Comparison of ENCODE assay signal across 14 cellular contexts in the genomic region with DNA sequence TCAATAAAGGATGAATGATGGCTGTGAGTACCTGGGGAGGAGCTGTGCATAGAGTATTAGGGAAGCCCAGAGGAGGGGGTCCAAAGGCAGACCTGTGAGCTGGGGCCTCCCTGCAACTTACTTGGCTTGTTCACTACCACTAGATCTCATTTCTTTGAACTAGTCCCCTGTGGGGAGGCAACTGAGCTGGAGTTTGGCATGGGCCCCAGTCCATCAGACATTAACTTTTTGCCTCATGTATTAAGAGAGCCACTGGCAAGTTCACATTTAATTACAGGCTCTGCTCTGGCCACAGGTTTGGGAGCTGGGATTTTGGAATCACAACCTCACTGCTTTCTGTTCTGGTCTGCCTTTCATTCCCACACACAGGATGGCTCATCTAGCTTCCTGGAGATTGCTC.
A peak's percentile ranks its signal among the peaks of the same experiment; 100 is the strongest.
DNase-seq lines count a peak whose midpoint lies in the region; ATAC-seq and TF ChIP-seq lines count a peak whose summit lies in the region.
"Had no signal": no experiment of that assay in that cellular context is flagged by ENCODE, and none has a peak within 500 bp of the region (broad histone marks: within the 10 kb centered on the region; RNA-seq: fewer than 3 reads in every experiment).

No MANE protein-coding gene starts in this region.

- H3K27me3 ChIP-seq in DND-41 (ENCODE audit: insufficient read depth, low read length, poor library complexity): no peaks in the 10 kb centered on the region
- no peaks in the 10 kb centered on the region for H3K27me3 ChIP-seq in kidney epithelial cell (ENCODE audit: control insufficient read depth, insufficient read depth, low read length)
- H3K27me3 ChIP-seq in smooth muscle cell (ENCODE audit: low read depth): no peaks in the 10 kb centered on the region

- H3K4me1 ChIP-seq in DND-41 (ENCODE audit: insufficient read depth, low read length) (peaks cover 52% of the 10 kb centered on the region), smooth muscle cell (ENCODE audit: low read depth) (peaks cover 3% of the 10 kb centered on the region)

- DNase-seq in DND-41 (peak; percentile 48), kidney epithelial cell (ENCODE audit: low read depth) (peak; percentile 18), smooth muscle cell (lab: John Stamatoyannopoulos, UW; ENCODE audit: unreplicated experiment) (no peak), COLO668 (lab: John Stamatoyannopoulos, UW; ENCODE audit: unreplicated experiment) (no peak)
- DNase-seq: activated CD8-positive, alpha-beta memory T cell treated with anti-CD3 and anti-CD28 coated beads for 24 hours; cortex of kidney; naive thymus-derived CD8-positive, alpha-beta T cell; NCI-H1105; stimulated activated CD4-positive, alpha-beta T cell treated with anti-CD3 and anti-CD28 coated beads, Interleukin-12 subunit alpha, Interleukin-12 subunit beta, amount 100 ng/mL, for 4 hours had no signal

- H3K27ac ChIP-seq in DND-41 (ENCODE audit: low read length): peak overlapping the region; percentile 87
- peak overlapping the region; percentile 71 for H3K27ac ChIP-seq in smooth muscle cell (ENCODE audit: low read depth)

- TF ChIP-seq CTCF in DND-41 (IDR thresholded peaks at IDR 0.05; ENCODE audit: borderline replicate concordance, extremely low read depth, low read length, poor library complexity, severe bottlenecking) (no peak), brain (conservative IDR thresholded peaks at IDR 0.05) (no peak), kidney epithelial cell (IDR thresholded peaks at IDR 0.05; ENCODE audit: insufficient read depth, low read length, poor library complexity, severe bottlenecking) (no peak), smooth muscle cell (IDR thresholded peaks at IDR 0.05; ENCODE audit: borderline replicate concordance, insufficient read depth, poor library complexity, severe bottlenecking) (no peak)

- H3K27me3 Mint-ChIP-seq in brain: no peaks in the 10 kb centered on the region

- H2AFZ ChIP-seq in DND-41 (ENCODE audit: low read depth, low read length) (no peak overlapping the region), smooth muscle cell (ENCODE audit: low read depth) (no peak overlapping the region)

- H3F3A ChIP-seq in smooth muscle cell (ENCODE audit: low read depth): peaks cover 5% of the 10 kb centered on the region

- H3K36me3 Mint-ChIP-seq in brain: peaks cover 80% of the 10 kb centered on the region
- H3K36me3 Mint-ChIP-seq: activated naive CD4-positive, alpha-beta T cell treated with anti-CD3 and anti-CD28 coated beads, Interleukin-2, amount 50 U/mL, for 24 hours had no signal

- H3K9ac ChIP-seq in DND-41 (ENCODE audit: low read depth, low read length) (peak overlapping the region; percentile 34), smooth muscle cell (ENCODE audit: low read depth) (no peak overlapping the region)

- peaks cover 10% of the 10 kb centered on the region for H3K9me3 ChIP-seq in DND-41 (ENCODE audit: insufficient read depth, low read length, severe bottlenecking)
- peaks cover 14% of the 10 kb centered on the region for H3K9me3 ChIP-seq in smooth muscle cell (replicated peaks; ENCODE audit: low read depth)

- H3K27ac Mint-ChIP-seq in brain: peak overlapping the region in 4 of 5 experiments; percentile 48 to 84 (median 68)
- H3K27ac Mint-ChIP-seq: activated naive CD4-positive, alpha-beta T cell treated with anti-CD3 and anti-CD28 coated beads, Interleukin-2, amount 50 U/mL, for 24 hours; naive thymus-derived CD8-positive, alpha-beta T cell had no signal

- H3K9me3 Mint-ChIP-seq in brain: peaks cover 18 to 30% (median 24%) of the 10 kb centered on the region in 5 experiments

- peaks cover 27% of the 10 kb centered on the region for H3K4me1 Mint-ChIP-seq in brain
- H3K4me1 Mint-ChIP-seq: activated naive CD4-positive, alpha-beta T cell treated with anti-CD3 and anti-CD28 coated beads, Interleukin-2, amount 50 U/mL, for 24 hours had no signal

- ATAC-seq in DND-41 (ENCODE audit: insufficient read depth, low read depth) (0 out of 3 replicates have a peak, but pooled peaks have one; percentile 17), GM18867 (IDR thresholded peaks at IDR 0.05; ENCODE audit: unreplicated experiment) (no peak), GM21529 (IDR thresholded peaks at IDR 0.05; ENCODE audit: unreplicated experiment) (no peak), HG03159 (IDR thresholded peaks at IDR 0.05; ENCODE audit: unreplicated experiment) (no peak)
- ATAC-seq: naive thymus-derived CD8-positive, alpha-beta T cell had no signal

- H3K4me2 ChIP-seq in DND-41 (ENCODE audit: insufficient read depth, low read length): 0 out of 2 replicates have a peak overlapping the region, but pooled peaks have one; percentile 4
- no peak overlapping the region for H3K4me2 ChIP-seq in smooth muscle cell

- peaks cover 3% of the 10 kb centered on the region for H3K79me2 ChIP-seq in DND-41 (ENCODE audit: insufficient read depth, low read length)
- peaks cover 4% of the 10 kb centered on the region for H3K79me2 ChIP-seq in smooth muscle cell (ENCODE audit: low read depth)

- peak overlapping the region in 1 of 5 experiments; percentile 30 for H3K4me3 Mint-ChIP-seq in brain
- H3K4me3 Mint-ChIP-seq: activated naive CD4-positive, alpha-beta T cell treated with anti-CD3 and anti-CD28 coated beads, Interleukin-2, amount 50 U/mL, for 24 hours; naive thymus-derived CD8-positive, alpha-beta T cell had no signal

- H3K36me3 ChIP-seq in DND-41 (ENCODE audit: insufficient read depth, low read length) (peaks cover 11% of the 10 kb centered on the region; the same call in 1 of the 2 replicates), kidney epithelial cell (ENCODE audit: control insufficient read depth, insufficient read depth, low read length) (no peaks in the 10 kb centered on the region), smooth muscle cell (ENCODE audit: low read depth) (peaks cover 8% of the 10 kb centered on the region)

- H4K20me1 ChIP-seq in DND-41 (ENCODE audit: insufficient read depth, low read length) (no peaks in the 10 kb centered on the region), smooth muscle cell (ENCODE audit: low read depth) (no peaks in the 10 kb centered on the region)

- H3K4me3 ChIP-seq in DND-41 (ENCODE audit: low read depth in 1 of 2, low read length in 2 of 2): no peak overlapping the region
- no peak overlapping the region for H3K4me3 ChIP-seq in kidney epithelial cell (ENCODE audit: low read depth, low read length)
- no peak overlapping the region for H3K4me3 ChIP-seq in smooth muscle cell

Comparison
In these comparisons a context has a peak if more than half of its experiments do, and no peak if none do; other contexts are left out.
1. DNase-seq: peak in DND-41 (single experiment) and kidney epithelial cell (single experiment); none in smooth muscle cell (single experiment) and COLO668 (single experiment).